ENCODE assay signal across 1 cellular context in the genomic region with DNA sequence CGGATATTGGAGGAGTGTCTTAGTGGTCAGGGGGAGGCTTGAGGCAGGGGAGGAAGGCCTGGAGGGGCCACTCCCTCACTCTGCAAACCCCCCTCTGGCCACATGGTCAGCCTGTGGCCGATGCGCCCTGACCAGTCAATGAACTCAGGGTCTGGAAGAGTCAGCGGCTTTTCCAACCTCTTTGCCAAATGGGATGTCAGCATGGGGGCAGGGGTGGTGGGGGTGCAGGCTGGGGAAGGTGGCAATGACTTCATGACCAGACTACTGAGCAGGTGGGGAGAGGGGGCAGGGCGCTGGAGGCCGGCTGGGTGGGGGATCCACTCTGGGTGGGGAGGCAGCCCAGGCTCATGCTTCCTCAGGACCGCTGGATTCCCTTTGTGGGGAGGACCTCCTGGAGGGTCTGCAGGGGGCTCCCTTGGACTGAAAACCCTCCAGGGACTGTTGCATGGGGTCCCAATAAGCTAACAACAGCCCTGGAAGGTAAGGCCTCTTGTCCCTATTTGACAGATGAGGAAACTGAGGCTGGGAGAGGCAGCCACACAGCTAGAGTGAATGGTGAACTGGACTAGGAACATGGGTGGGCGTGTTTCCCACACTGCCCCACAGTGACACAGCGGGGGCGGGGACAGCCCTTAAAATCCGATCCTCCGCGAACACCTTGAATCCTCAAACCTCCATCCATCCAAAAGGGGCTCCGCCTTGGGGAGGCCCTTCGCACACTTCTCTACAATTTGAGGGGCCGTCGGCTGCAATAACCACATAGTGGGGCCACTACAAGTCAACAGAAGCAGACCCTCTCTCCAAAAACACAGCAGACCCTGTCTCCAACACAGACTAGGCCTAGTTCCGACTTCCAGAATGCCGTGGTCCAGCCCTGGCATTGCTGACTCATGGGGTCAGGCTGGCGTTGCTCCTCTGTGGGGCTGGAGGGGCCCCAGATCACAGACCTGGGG.
TF ChIP-seq lines count a peak whose summit lies in the region.

No MANE protein-coding gene starts in this region.

TF ChIP-seq in K562, 482 proteins besides CTCF, POLR2A, EP300 and RAD21 (continued from another document):
- TF ChIP-seq, protein P1, sequence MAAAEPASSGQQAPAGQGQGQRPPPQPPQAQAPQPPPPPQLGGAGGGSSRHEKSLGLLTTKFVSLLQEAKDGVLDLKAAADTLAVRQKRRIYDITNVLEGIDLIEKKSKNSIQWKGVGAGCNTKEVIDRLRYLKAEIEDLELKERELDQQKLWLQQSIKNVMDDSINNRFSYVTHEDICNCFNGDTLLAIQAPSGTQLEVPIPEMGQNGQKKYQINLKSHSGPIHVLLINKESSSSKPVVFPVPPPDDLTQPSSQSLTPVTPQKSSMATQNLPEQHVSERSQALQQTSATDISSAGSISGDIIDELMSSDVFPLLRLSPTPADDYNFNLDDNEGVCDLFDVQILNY (CRISPR knock-in tag; IDR thresholded peaks at IDR 0.05): no peak
- TF ChIP-seq NFE2 (IDR thresholded peaks at IDR 0.05; ENCODE audit: low read depth) (peak; percentile 55), SMARCA5 (IDR thresholded peaks at IDR 0.05) (no peak), ZBTB7A (IDR thresholded peaks at IDR 0.05; ENCODE audit: borderline replicate concordance, control insufficient read depth, low read depth, low read length) (0 out of 2 replicates have a peak, but pooled peaks have one; percentile 19), ZNF140 (CRISPR knock-in tag; IDR thresholded peaks at IDR 0.05) (no peak), ZNF445 (CRISPR knock-in tag; IDR thresholded peaks at IDR 0.05; ENCODE audit: low read depth) (no peak), SMARCE1 (IDR thresholded peaks at IDR 0.05) (no peak), C11orf30 (IDR thresholded peaks at IDR 0.05; ENCODE audit: low read depth) (peak; percentile 41; the same call in 1 of the 2 replicates), MAFG (tag; conservative IDR thresholded peaks at IDR 0.05) (peak; percentile 44; the same call in 1 of the 2 replicates), SMARCB1 (IDR thresholded peaks at IDR 0.05; ENCODE audit: insufficient read length, low read depth) (no peak), ZNF12 (CRISPR knock-in tag; IDR thresholded peaks at IDR 0.05) (no peak)
- TF ChIP-seq, protein P2, sequence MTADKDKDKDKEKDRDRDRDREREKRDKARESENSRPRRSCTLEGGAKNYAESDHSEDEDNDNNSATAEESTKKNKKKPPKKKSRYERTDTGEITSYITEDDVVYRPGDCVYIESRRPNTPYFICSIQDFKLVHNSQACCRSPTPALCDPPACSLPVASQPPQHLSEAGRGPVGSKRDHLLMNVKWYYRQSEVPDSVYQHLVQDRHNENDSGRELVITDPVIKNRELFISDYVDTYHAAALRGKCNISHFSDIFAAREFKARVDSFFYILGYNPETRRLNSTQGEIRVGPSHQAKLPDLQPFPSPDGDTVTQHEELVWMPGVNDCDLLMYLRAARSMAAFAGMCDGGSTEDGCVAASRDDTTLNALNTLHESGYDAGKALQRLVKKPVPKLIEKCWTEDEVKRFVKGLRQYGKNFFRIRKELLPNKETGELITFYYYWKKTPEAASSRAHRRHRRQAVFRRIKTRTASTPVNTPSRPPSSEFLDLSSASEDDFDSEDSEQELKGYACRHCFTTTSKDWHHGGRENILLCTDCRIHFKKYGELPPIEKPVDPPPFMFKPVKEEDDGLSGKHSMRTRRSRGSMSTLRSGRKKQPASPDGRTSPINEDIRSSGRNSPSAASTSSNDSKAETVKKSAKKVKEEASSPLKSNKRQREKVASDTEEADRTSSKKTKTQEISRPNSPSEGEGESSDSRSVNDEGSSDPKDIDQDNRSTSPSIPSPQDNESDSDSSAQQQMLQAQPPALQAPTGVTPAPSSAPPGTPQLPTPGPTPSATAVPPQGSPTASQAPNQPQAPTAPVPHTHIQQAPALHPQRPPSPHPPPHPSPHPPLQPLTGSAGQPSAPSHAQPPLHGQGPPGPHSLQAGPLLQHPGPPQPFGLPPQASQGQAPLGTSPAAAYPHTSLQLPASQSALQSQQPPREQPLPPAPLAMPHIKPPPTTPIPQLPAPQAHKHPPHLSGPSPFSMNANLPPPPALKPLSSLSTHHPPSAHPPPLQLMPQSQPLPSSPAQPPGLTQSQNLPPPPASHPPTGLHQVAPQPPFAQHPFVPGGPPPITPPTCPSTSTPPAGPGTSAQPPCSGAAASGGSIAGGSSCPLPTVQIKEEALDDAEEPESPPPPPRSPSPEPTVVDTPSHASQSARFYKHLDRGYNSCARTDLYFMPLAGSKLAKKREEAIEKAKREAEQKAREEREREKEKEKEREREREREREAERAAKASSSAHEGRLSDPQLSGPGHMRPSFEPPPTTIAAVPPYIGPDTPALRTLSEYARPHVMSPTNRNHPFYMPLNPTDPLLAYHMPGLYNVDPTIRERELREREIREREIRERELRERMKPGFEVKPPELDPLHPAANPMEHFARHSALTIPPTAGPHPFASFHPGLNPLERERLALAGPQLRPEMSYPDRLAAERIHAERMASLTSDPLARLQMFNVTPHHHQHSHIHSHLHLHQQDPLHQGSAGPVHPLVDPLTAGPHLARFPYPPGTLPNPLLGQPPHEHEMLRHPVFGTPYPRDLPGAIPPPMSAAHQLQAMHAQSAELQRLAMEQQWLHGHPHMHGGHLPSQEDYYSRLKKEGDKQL (CRISPR knock-in tag; IDR thresholded peaks at IDR 0.05; ENCODE audit: borderline replicate concordance): no peak
